Comparison of ENCODE assay signal across 1 cellular context in the genomic region with DNA sequence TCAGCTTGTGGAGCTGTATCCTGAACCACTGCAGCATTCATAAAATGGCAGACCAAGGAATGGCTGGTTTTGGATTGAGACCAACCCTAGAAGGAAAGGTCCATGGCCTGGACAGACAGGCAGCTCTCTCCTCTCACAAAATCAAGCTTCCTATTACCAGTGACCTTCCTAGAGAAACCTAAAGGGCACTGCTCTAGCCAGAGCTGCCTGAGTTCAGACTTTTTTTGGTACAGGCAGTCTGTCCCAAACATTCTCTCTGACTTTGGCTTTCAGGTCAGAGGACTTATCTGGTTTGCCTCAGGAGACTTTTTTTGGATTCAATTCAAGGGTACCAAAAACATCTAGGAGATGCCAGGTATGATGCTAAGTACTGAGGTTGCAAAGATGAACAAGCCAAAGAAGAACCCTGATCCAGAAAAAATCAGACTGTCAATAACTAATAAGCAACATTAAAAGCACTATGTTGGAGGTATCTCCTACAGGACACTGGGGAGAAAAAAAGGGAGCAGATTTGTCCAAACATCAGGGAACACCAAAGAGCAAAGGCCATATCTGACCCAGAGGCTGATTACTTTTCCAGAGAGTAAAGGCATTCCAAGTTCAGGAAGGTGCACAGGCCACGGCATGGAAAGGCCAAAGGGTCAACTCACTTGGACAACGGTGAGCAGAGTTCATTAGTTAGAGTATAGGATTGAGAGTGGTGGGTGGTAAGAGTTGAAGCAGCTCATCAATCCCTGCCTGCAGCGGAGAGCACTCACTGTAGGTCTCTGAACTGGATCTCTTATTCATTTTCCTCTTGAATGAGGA.
TF ChIP-seq lines count a peak whose summit lies in the region.

No MANE protein-coding gene starts in this region.

TF ChIP-seq in liver, 16 proteins besides CTCF, POLR2A, EP300 and RAD21 (continued from another document):
- peak; percentile 80 for TF ChIP-seq REST (IDR thresholded peaks at IDR 0.05)
- TF ChIP-seq HNF4G (IDR thresholded peaks at IDR 0.05) = peak; percentile 87
- TF ChIP-seq, protein P1, sequence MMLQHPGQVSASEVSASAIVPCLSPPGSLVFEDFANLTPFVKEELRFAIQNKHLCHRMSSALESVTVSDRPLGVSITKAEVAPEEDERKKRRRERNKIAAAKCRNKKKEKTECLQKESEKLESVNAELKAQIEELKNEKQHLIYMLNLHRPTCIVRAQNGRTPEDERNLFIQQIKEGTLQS (IDR thresholded peaks at IDR 0.05) = no peak
- TF ChIP-seq GABPA (IDR thresholded peaks at IDR 0.05 in 1 of 2, conservative IDR thresholded peaks at IDR 0.05 in 1 of 2) = peak in 1 of 2 donors; percentile 35
- peak; percentile 86 for TF ChIP-seq TAF1 (conservative IDR thresholded peaks at IDR 0.05)
- peak in 1 of 2 donors; percentile 61 for TF ChIP-seq EGR1 (IDR thresholded peaks at IDR 0.05; ENCODE audit: low read depth in 2 of 2)
- peak; percentile 86 for TF ChIP-seq FOXA1 (IDR thresholded peaks at IDR 0.05)
- TF ChIP-seq, protein P2, sequence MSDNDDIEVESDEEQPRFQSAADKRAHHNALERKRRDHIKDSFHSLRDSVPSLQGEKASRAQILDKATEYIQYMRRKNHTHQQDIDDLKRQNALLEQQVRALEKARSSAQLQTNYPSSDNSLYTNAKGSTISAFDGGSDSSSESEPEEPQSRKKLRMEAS (IDR thresholded peaks at IDR 0.05) = peak; percentile 84
- peak; percentile 96 for TF ChIP-seq NR2F2 (IDR thresholded peaks at IDR 0.05)
- peak; percentile 95 to 97 for TF ChIP-seq HNF4A (conservative IDR thresholded peaks at IDR 0.05)
TF ChIP-seq in liver: peak in this region for 15.
